In genomic region chr9:136764301-136764891, GRCh38 we compare ENCODE assay signal across 18 cellular contexts. TPM values are rescaled to one million over a fixed set of nuclear protein-coding genes. Genes with fewer than 3 reads are reported as not detected.
A peak's percentile ranks its signal among the peaks of the same experiment; 100 is the strongest.
DNase-seq lines count a peak whose midpoint lies in the region; TF ChIP-seq lines count a peak whose summit lies in the region.
"Had no signal": no experiment of that assay in that cellular context is flagged by ENCODE, and none has a peak within 500 bp of the region (broad histone marks: within the 10 kb centered on the region; RNA-seq: fewer than 3 reads in every experiment).

LCN15 (minus strand) TSS chr9:136764518; CDS start chr9:136764488, 30 bp downstream.

- H3K27me3 Mint-ChIP-seq in brain (no peaks in the 10 kb centered on the region), neural progenitor cell (ENCODE audit: insufficient read depth, low read depth) (no peaks in the 10 kb centered on the region)
- peaks cover 21% of the 10 kb centered on the region for H3K27me3 Mint-ChIP-seq in activated CD4-positive, alpha-beta memory T cell treated with anti-CD3 and anti-CD28 coated beads for 36 hours

- H3K36me3 Mint-ChIP-seq in brain = no peaks in the 10 kb centered on the region
- H3K36me3 Mint-ChIP-seq in neural progenitor cell = no peaks in the 10 kb centered on the region
- H3K36me3 Mint-ChIP-seq in activated CD4-positive, alpha-beta memory T cell treated with anti-CD3 and anti-CD28 coated beads for 36 hours = no peaks in the 10 kb centered on the region

- TF ChIP-seq CTCF in brain (conservative IDR thresholded peaks at IDR 0.05) (no peak), neural progenitor cell (IDR thresholded peaks at IDR 0.05) (no peak)

- H3K36me3 ChIP-seq in neural progenitor cell = no peaks in the 10 kb centered on the region
- H3K36me3 ChIP-seq: SJSA1 had no signal

- H3K4me3 Mint-ChIP-seq in brain (peak within 1 kb of the TSS in 1 of 5 experiments; percentile 22), neural progenitor cell (no peak within 1 kb of the TSS)
- H3K4me3 Mint-ChIP-seq in activated CD4-positive, alpha-beta memory T cell treated with anti-CD3 and anti-CD28 coated beads for 36 hours = no peak within 1 kb of the TSS

- peak within 1 kb of the TSS; percentile 57 for H3K4me2 ChIP-seq in neural progenitor cell

- no peaks in the 10 kb centered on the region for H3K9me3 ChIP-seq in neural progenitor cell (ENCODE audit: low read depth)
- H3K9me3 ChIP-seq: SJSA1 had no signal

- peaks cover 0 to 6% (median 0%) of the 10 kb centered on the region in 5 experiments for H3K9me3 Mint-ChIP-seq in brain
- H3K9me3 Mint-ChIP-seq in neural progenitor cell = no peaks in the 10 kb centered on the region
- no peaks in the 10 kb centered on the region for H3K9me3 Mint-ChIP-seq in activated CD4-positive, alpha-beta memory T cell treated with anti-CD3 and anti-CD28 coated beads for 36 hours

- H3K9ac ChIP-seq in neural progenitor cell = no peak within 1 kb of the TSS

- intact Hi-C loops in activated CD4-positive, alpha-beta memory T cell treated with anti-CD3 and anti-CD28 coated beads for 36 hours (cut with micrococcal nuclease) = no loop called here

- peaks cover 28% of the 10 kb centered on the region for H3F3A ChIP-seq in neural progenitor cell (ENCODE audit: low read depth)

- CTCF ChIA-PET in activated CD4-positive, alpha-beta memory T cell treated with anti-CD3 and anti-CD28 coated beads for 36 hours (lab: Charles Lee) = no interaction called here

- peak; percentile 26 for DNase-seq in NCI-H2196 (lab: John Stamatoyannopoulos, UW; ENCODE audit: unreplicated experiment)
- DNase-seq in NCI-H2196 treated with DMSO at 0.1 percent for 48 hours (lab: John Stamatoyannopoulos, UW; ENCODE audit: unreplicated experiment) = no peak
- peak in 2 of 3 experiments; percentile 91 to 96 for DNase-seq in NCI-H1417 (lab: John Stamatoyannopoulos, UW)
- no peak for DNase-seq in neural progenitor cell (ENCODE audit: low spot score)
- DNase-seq in retina = no peak
- no peak for DNase-seq in activated CD4-positive, alpha-beta memory T cell treated with anti-CD3 and anti-CD28 coated beads for 36 hours
- no peak for DNase-seq in NCI-H2171 treated with DMSO at 0.1 percent for 48 hours (lab: John Stamatoyannopoulos, UW)
- DNase-seq: Calu3; cortex of kidney; NCI-H82; stimulated activated CD4-positive, alpha-beta T cell treated with anti-CD3 and anti-CD28 coated beads, Interleukin-2, amount 100 ng/mL, for 24 hours had no signal

- no peak within 1 kb of the TSS for H3K27ac ChIP-seq in neural progenitor cell
- H3K27ac ChIP-seq: SJSA1 had no signal

- peaks cover 25% of the 10 kb centered on the region for H3K27me3 ChIP-seq in neural progenitor cell

- H3K27ac Mint-ChIP-seq in brain (peak within 1 kb of the TSS in 2 of 5 experiments; percentile 33 to 88), neural progenitor cell (no peak within 1 kb of the TSS)
- H3K27ac Mint-ChIP-seq in activated CD4-positive, alpha-beta memory T cell treated with anti-CD3 and anti-CD28 coated beads for 36 hours = no peak within 1 kb of the TSS

- no peak within 1 kb of the TSS for H2AFZ ChIP-seq in neural progenitor cell (replicated peaks)

- H4K20me1 ChIP-seq in neural progenitor cell (ENCODE audit: low read depth) = no peaks in the 10 kb centered on the region

- no peak within 1 kb of the TSS for H3K4me3 ChIP-seq in neural progenitor cell
- H3K4me3 ChIP-seq: SJSA1 had no signal

- peaks cover 10% of the 10 kb centered on the region for H3K4me1 ChIP-seq in neural progenitor cell
- H3K4me1 ChIP-seq: SJSA1 had no signal

- POLR2A ChIA-PET in activated CD4-positive, alpha-beta memory T cell treated with anti-CD3 and anti-CD28 coated beads for 36 hours (lab: Charles Lee) = no interaction called here

- H3K4me1 Mint-ChIP-seq in brain = peaks cover 21% of the 10 kb centered on the region
- peaks cover 28% of the 10 kb centered on the region for H3K4me1 Mint-ChIP-seq in neural progenitor cell
- peaks cover 15% of the 10 kb centered on the region for H3K4me1 Mint-ChIP-seq in activated CD4-positive, alpha-beta memory T cell treated with anti-CD3 and anti-CD28 coated beads for 36 hours (ENCODE audit: low read depth)

- no peaks in the 10 kb centered on the region for H3K79me2 ChIP-seq in neural progenitor cell (ENCODE audit: low read depth)

RNA-seq across cellular contexts. Expression of gene LCN15, which starts in this region (rescaled TPM):
- 32.6 TPM for polyA plus RNA-seq in brain (ENCODE audit: insufficient read depth, low read depth, low replicate concordance)
- total RNA-seq in neural progenitor cell (ENCODE audit: low replicate concordance) = not detected in 2 replicates
- total RNA-seq in activated CD4-positive, alpha-beta memory T cell treated with anti-CD3 and anti-CD28 coated beads for 36 hours = not detected
- total RNA-seq: A673, Calu3, fibroblast of lung, M059J, myocyte, SJSA1, ureter had no signal
- polyA plus RNA-seq: fibroblast of lung had no signal

Comparison
In these comparisons a context has a peak if more than half of its experiments do, and no peak if none do; other contexts are left out.
1. DNase-seq: peak in NCI-H2196 (single experiment) and NCI-H1417 (2 of 3); none in NCI-H2196 treated with DMSO at 0.1 percent for 48 hours (single experiment), neural progenitor cell (single experiment), retina (single experiment), activated CD4-positive, alpha-beta memory T cell treated with anti-CD3 and anti-CD28 coated beads for 36 hours (single experiment) and NCI-H2171 treated with DMSO at 0.1 percent for 48 hours (single experiment).